In the genomic region with DNA sequence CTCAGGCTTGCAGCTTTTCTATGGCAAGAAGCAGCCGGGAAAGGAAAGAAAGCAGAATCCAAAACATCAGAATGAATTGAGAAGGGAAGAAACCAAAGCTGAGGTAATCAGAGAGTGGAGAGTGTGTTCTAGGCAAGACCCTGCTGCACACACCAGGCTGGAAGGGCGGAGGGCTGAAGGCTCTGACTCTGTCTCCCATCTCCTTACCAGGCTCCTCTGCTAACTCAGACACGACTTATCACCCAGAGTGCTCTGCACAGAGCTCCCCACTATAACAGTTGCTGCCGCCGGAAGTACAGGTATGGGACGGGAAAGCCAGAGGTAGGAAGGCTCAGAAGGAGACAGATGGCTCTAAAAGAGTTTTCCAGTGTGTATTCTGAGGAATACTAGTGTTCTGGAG, we compare ENCODE assay signal across 9 cellular contexts. TPM values are rescaled to one million over a fixed set of nuclear protein-coding genes. Genes with fewer than 3 reads are reported as not detected.
DNase-seq lines count a peak whose midpoint lies in the region; ATAC-seq and TF ChIP-seq lines count a peak whose summit lies in the region.
"Had no signal": no experiment of that assay in that cellular context is flagged by ENCODE, and none has a peak within 500 bp of the region (broad histone marks: within the 10 kb centered on the region; RNA-seq: fewer than 3 reads in every experiment).

No MANE protein-coding gene starts in this region.

- H3K36me3 ChIP-seq in DND-41 (ENCODE audit: insufficient read depth, low read length) = peaks cover 34% of the 10 kb centered on the region
- peaks cover 25% of the 10 kb centered on the region; the same call in 1 of the 2 replicates for H3K36me3 ChIP-seq in OCI-LY1 (ENCODE audit: insufficient read depth, low read length)
- H3K36me3 ChIP-seq in neutrophil = peaks cover 85% of the 10 kb centered on the region
- H3K36me3 ChIP-seq in upper lobe of right lung = peaks cover 35% of the 10 kb centered on the region
- peaks cover 3 to 5% of the 10 kb centered on the region in 2 donors for H3K36me3 ChIP-seq in thyroid gland

- no peak overlapping the region for H2AFZ ChIP-seq in DND-41 (ENCODE audit: low read depth, low read length)
- no peak overlapping the region for H2AFZ ChIP-seq in OCI-LY1 (ENCODE audit: low read length)

- H3K9me2 ChIP-seq in OCI-LY1 (ENCODE audit: low read depth, low read length) = no peaks in the 10 kb centered on the region

- intact Hi-C loops in upper lobe of right lung (cut with DNase I) = no loop called here
- intact Hi-C loops in thyroid gland (cut with DNase I) = no loop called here

- H4K20me1 ChIP-seq in DND-41 (ENCODE audit: insufficient read depth, low read length) = no peaks in the 10 kb centered on the region
- H4K20me1 ChIP-seq in OCI-LY1 (ENCODE audit: insufficient read depth, low read length) = no peaks in the 10 kb centered on the region

- peaks cover 15 to 33% of the 10 kb centered on the region in 2 donors for H3K4me1 Mint-ChIP-seq in effector memory CD8-positive, alpha-beta T cell (ENCODE audit: low read depth in 2 of 2)

- no peaks in the 10 kb centered on the region for H3K9me3 Mint-ChIP-seq in effector memory CD8-positive, alpha-beta T cell

- H3K27ac ChIP-seq in DND-41 (ENCODE audit: low read length) (peak overlapping the region; percentile 75; the same call in 1 of the 2 replicates), OCI-LY1 (ENCODE audit: low read depth, low read length, poor library complexity, severe bottlenecking) (no peak overlapping the region), neutrophil (peak overlapping the region; percentile 88), upper lobe of right lung (no peak overlapping the region), thyroid gland (no peak overlapping the region)

- H3F3A ChIP-seq in OCI-LY1 (ENCODE audit: insufficient read depth, low read length) = no peaks in the 10 kb centered on the region

- TF ChIP-seq CTCF in DND-41 (IDR thresholded peaks at IDR 0.05; ENCODE audit: borderline replicate concordance, extremely low read depth, low read length, poor library complexity, severe bottlenecking) (no peak), OCI-LY1 (IDR thresholded peaks at IDR 0.05; ENCODE audit: low read length) (no peak), neutrophil (IDR thresholded peaks at IDR 0.05) (no peak), upper lobe of right lung (IDR thresholded peaks at IDR 0.05) (no peak), thyroid gland (IDR thresholded peaks at IDR 0.05) (no peak)

- no peak for ATAC-seq in DND-41 (ENCODE audit: insufficient read depth, low read depth)
- ATAC-seq in effector memory CD8-positive, alpha-beta T cell (replicated peaks) = no peak
- no peak for ATAC-seq in upper lobe of right lung
- no peak for ATAC-seq in HG02981 (IDR thresholded peaks at IDR 0.05; ENCODE audit: unreplicated experiment)
- no peak for ATAC-seq in GM21737 (IDR thresholded peaks at IDR 0.05; ENCODE audit: unreplicated experiment)

- no peaks in the 10 kb centered on the region for H3K27me3 Mint-ChIP-seq in effector memory CD8-positive, alpha-beta T cell

- H3K4me3 Mint-ChIP-seq in effector memory CD8-positive, alpha-beta T cell = peak overlapping the region; percentile 90 to 91

- DNase-seq in DND-41 = no peak
- no peak for DNase-seq in effector memory CD8-positive, alpha-beta T cell
- no peak for DNase-seq in upper lobe of right lung
- no peak for DNase-seq in thyroid gland
- DNase-seq: left lung had no signal

- peak overlapping the region; percentile 89 to 91; a peak in 3 of 4 replicates for H3K4me3 ChIP-seq in DND-41 (ENCODE audit: low read depth in 1 of 2, low read length in 2 of 2)
- H3K4me3 ChIP-seq in OCI-LY1 (ENCODE audit: low read depth, low read length, poor library complexity, severe bottlenecking) = peak overlapping the region; percentile 76
- peak overlapping the region; percentile 84 to 89 for H3K4me3 ChIP-seq in neutrophil (ENCODE audit: low read depth in 1 of 2, low read length in 1 of 2)
- no peak overlapping the region for H3K4me3 ChIP-seq in upper lobe of right lung
- H3K4me3 ChIP-seq in thyroid gland (replicated peaks in 1 of 3) = no peak overlapping the region

- no peaks in the 10 kb centered on the region for H3K9me3 ChIP-seq in DND-41 (ENCODE audit: insufficient read depth, low read length, severe bottlenecking)
- no peaks in the 10 kb centered on the region for H3K9me3 ChIP-seq in OCI-LY1 (ENCODE audit: low read length)
- H3K9me3 ChIP-seq in neutrophil = no peaks in the 10 kb centered on the region
- no peaks in the 10 kb centered on the region for H3K9me3 ChIP-seq in upper lobe of right lung
- no peaks in the 10 kb centered on the region for H3K9me3 ChIP-seq in thyroid gland
- H3K9me3 ChIP-seq: left lung had no signal

- H3K27me3 ChIP-seq in DND-41 (ENCODE audit: insufficient read depth, low read length, poor library complexity) = no peaks in the 10 kb centered on the region
- H3K27me3 ChIP-seq in OCI-LY1 (ENCODE audit: insufficient read depth, low read length) = no peaks in the 10 kb centered on the region
- H3K27me3 ChIP-seq in neutrophil = no peaks in the 10 kb centered on the region
- H3K27me3 ChIP-seq in upper lobe of right lung = no peaks in the 10 kb centered on the region
- H3K27me3 ChIP-seq in thyroid gland = no peaks in the 10 kb centered on the region
- H3K27me3 ChIP-seq: left lung had no signal

- H3K4me1 ChIP-seq in DND-41 (ENCODE audit: insufficient read depth, low read length) = peaks cover 31% of the 10 kb centered on the region
- H3K4me1 ChIP-seq in OCI-LY1 (ENCODE audit: insufficient read depth, low read length, severe bottlenecking) = peaks cover 27% of the 10 kb centered on the region
- H3K4me1 ChIP-seq in neutrophil (ENCODE audit: control insufficient read depth in 1 of 2, insufficient read depth in 1 of 2, low read depth in 1 of 2, low read length in 1 of 2) = peaks cover 27% of the 10 kb centered on the region in 2 experiments
- H3K4me1 ChIP-seq in upper lobe of right lung = peaks cover 16% of the 10 kb centered on the region
- H3K4me1 ChIP-seq in thyroid gland = peaks cover 14 to 21% of the 10 kb centered on the region in 2 donors

- H3K9ac ChIP-seq in DND-41 (ENCODE audit: low read depth, low read length) (peak overlapping the region; percentile 71), OCI-LY1 (ENCODE audit: low read length) (peak overlapping the region; percentile 82)

- H3K4me2 ChIP-seq in DND-41 (ENCODE audit: insufficient read depth, low read length) (peak overlapping the region; percentile 96), OCI-LY1 (ENCODE audit: low read length) (peak overlapping the region; percentile 80)

- H3K27ac Mint-ChIP-seq in effector memory CD8-positive, alpha-beta T cell = peak overlapping the region; percentile 49 to 96

- TF ChIP-seq POLR2A in thyroid gland (IDR thresholded peaks at IDR 0.05) = no peak

- H3K79me2 ChIP-seq in DND-41 (ENCODE audit: insufficient read depth, low read length) (peaks cover 38% of the 10 kb centered on the region), OCI-LY1 (ENCODE audit: insufficient read depth, low read length) (no peaks in the 10 kb centered on the region; the same call in 1 of the 2 replicates)

- peaks cover 49% of the 10 kb centered on the region for H3K36me3 Mint-ChIP-seq in effector memory CD8-positive, alpha-beta T cell (ENCODE audit: insufficient read depth)

- WGBS in thyroid gland, 2 donors = 87 to 88% methylated on average over 6 of the region's 6 CpGs

RNA-seq across cellular contexts. Expression of a gene that starts 1.2 kb away (rescaled TPM):
- total RNA-seq in upper lobe of right lung (34.6 TPM), thyroid gland (10 to 100 TPM; 13.2 to 44.5 (median 24.5) TPM)

RNA-seq across cellular contexts. Expression of a gene that starts 1.4 kb away (rescaled TPM):
- total RNA-seq in upper lobe of right lung (6.2 TPM), thyroid gland (10 to 100 TPM; 13.4 to 19.7 (median 15.7) TPM)

RNA-seq across cellular contexts. Expression of a gene that starts 8.7 kb away (rescaled TPM):
- total RNA-seq in upper lobe of right lung (not detected), thyroid gland (not detected)

RNA-seq across cellular contexts. Expression of a gene that starts 10.7 kb away (rescaled TPM):
- total RNA-seq in upper lobe of right lung (10.3 TPM), thyroid gland (1 to 10 TPM; 2.2 to 4.2 (median 2.4) TPM)

RNA-seq across cellular contexts. Expression of a gene that starts 20.7 kb away (rescaled TPM):
- 6.7 TPM for total RNA-seq in upper lobe of right lung
- 1 to 10 TPM; 2.5 to 5.9 (median 3.4) TPM for total RNA-seq in thyroid gland

Comparison
In these comparisons a context has a peak if more than half of its experiments do, and no peak if none do; other contexts are left out.
1. H3K27ac ChIP-seq: peak in DND-41 (single experiment) and neutrophil (single experiment); none in OCI-LY1 (single experiment), upper lobe of right lung (single experiment) and thyroid gland (0 of 3).
2. H3K4me3 ChIP-seq: peak in DND-41 (2 of 2), OCI-LY1 (single experiment) and neutrophil (2 of 2); none in upper lobe of right lung (single experiment) and thyroid gland (0 of 3).